In genomic region chr13:25691654-25692053, GRCh38 we compare ENCODE assay signal across 24 cellular contexts.
DNase-seq lines count a peak whose midpoint lies in the region; ATAC-seq, FAIRE-seq and TF ChIP-seq lines count a peak whose summit lies in the region.
"Had no signal": no experiment of that assay in that cellular context is flagged by ENCODE, and none has a peak within 500 bp of the region (broad histone marks: within the 10 kb centered on the region; RNA-seq: fewer than 3 reads in every experiment).

No MANE protein-coding gene starts in this region.

- peak overlapping the region; percentile 4 for H3K4me3 Mint-ChIP-seq in neural progenitor cell
- no peak overlapping the region for H3K4me3 Mint-ChIP-seq in activated CD4-positive, alpha-beta T cell treated with anti-CD3 and anti-CD28 coated beads for 36 hours
- H3K4me3 Mint-ChIP-seq: activated T-cell treated with anti-CD3 and anti-CD28 coated beads, Interleukin-2, amount 50 U/mL, for 4 hours; CD4-positive, alpha-beta memory T cell; dendritic cell treated with granulocyte-macrophage colony-stimulating factor and Interleukin-4, amounts not matched to agents 40 ng/mL and 50 ng/mL, for 4 days; naive B cell had no signal

- H3K27ac ChIP-seq in neural progenitor cell (no peak overlapping the region), ascending aorta (no peak overlapping the region)
- H3K27ac ChIP-seq: GM23248, heart left ventricle, stomach, transverse colon had no signal

- no peaks in the 10 kb centered on the region for H3K79me2 ChIP-seq in neural progenitor cell (ENCODE audit: low read depth)

- H3K9ac ChIP-seq in neural progenitor cell: no peak overlapping the region
- H3K9ac ChIP-seq: GM23248 had no signal

- H3K9me3 ChIP-seq in neural progenitor cell (ENCODE audit: low read depth) (no peaks in the 10 kb centered on the region), ascending aorta (no peaks in the 10 kb centered on the region)
- H3K9me3 ChIP-seq: stomach, transverse colon had no signal

- no peaks in the 10 kb centered on the region for H3K27me3 ChIP-seq in neural progenitor cell
- H3K27me3 ChIP-seq in ascending aorta: no peaks in the 10 kb centered on the region
- H3K27me3 ChIP-seq: heart left ventricle, stomach, transverse colon had no signal

- H2AFZ ChIP-seq in neural progenitor cell (replicated peaks): peak overlapping the region; percentile 45
- H2AFZ ChIP-seq: GM23248 had no signal

- no peaks in the 10 kb centered on the region for H3F3A ChIP-seq in neural progenitor cell (ENCODE audit: low read depth)

- no peaks in the 10 kb centered on the region for H4K20me1 ChIP-seq in neural progenitor cell (ENCODE audit: low read depth)

- no peak overlapping the region for H3K27ac Mint-ChIP-seq in neural progenitor cell
- no peak overlapping the region for H3K27ac Mint-ChIP-seq in activated CD4-positive, alpha-beta T cell treated with anti-CD3 and anti-CD28 coated beads for 36 hours
- H3K27ac Mint-ChIP-seq: dendritic cell treated with granulocyte-macrophage colony-stimulating factor and Interleukin-4, amounts not matched to agents 40 ng/mL and 50 ng/mL, for 4 days; naive B cell had no signal

- peak overlapping the region; percentile 4 for H3K4me2 ChIP-seq in neural progenitor cell

- H3K27me3 Mint-ChIP-seq in neural progenitor cell (ENCODE audit: insufficient read depth, low read depth): peaks cover 2% of the 10 kb centered on the region
- H3K27me3 Mint-ChIP-seq in activated CD4-positive, alpha-beta T cell treated with anti-CD3 and anti-CD28 coated beads for 36 hours: peaks cover 5% of the 10 kb centered on the region
- H3K27me3 Mint-ChIP-seq: dendritic cell treated with granulocyte-macrophage colony-stimulating factor and Interleukin-4, amounts not matched to agents 40 ng/mL and 50 ng/mL, for 4 days had no signal

- CTCF ChIA-PET in activated CD4-positive, alpha-beta T cell treated with anti-CD3 and anti-CD28 coated beads for 36 hours (lab: Charles Lee): no interaction called here

- TF ChIP-seq CTCF in neural progenitor cell (IDR thresholded peaks at IDR 0.05) (no peak), ascending aorta (IDR thresholded peaks at IDR 0.05) (no peak)

- FAIRE-seq in RCC 7860 (lab: Jason Lieb, UNC): no peak
- FAIRE-seq: bronchial epithelial cell, GM19239 had no signal

- H3K4me3 ChIP-seq in neural progenitor cell: no peak overlapping the region
- no peak overlapping the region for H3K4me3 ChIP-seq in ascending aorta
- H3K4me3 ChIP-seq: GM23248, heart left ventricle, stomach, transverse colon had no signal

- H3K36me3 ChIP-seq in neural progenitor cell (no peaks in the 10 kb centered on the region), ascending aorta (no peaks in the 10 kb centered on the region)
- H3K36me3 ChIP-seq: heart left ventricle, stomach, transverse colon had no signal

- POLR2A ChIA-PET in activated CD4-positive, alpha-beta T cell treated with anti-CD3 and anti-CD28 coated beads for 36 hours (lab: Charles Lee): interaction anchor here (0.6 kb wide), 1 partner anchor 49 kb away, joined by 3 read pairs; no protein-coding TSS in a partner anchor

- ATAC-seq in activated CD4-positive, alpha-beta T cell treated with anti-CD3 and anti-CD28 coated beads for 36 hours: no peak
- ATAC-seq: activated T-cell treated with anti-CD3 and anti-CD28 coated beads, Interleukin-2, amount 50 U/mL, for 4 hours; heart left ventricle; left colon; right cardiac atrium had no signal

- DNase-seq in NCI-H1092 treated with DMSO at 0.1 percent for 48 hours (lab: John Stamatoyannopoulos, UW): peak; percentile 90
- DNase-seq in NCI-H1930 (lab: John Stamatoyannopoulos, UW): peak; percentile 24 to 46
- DNase-seq in SHP77 treated with DMSO at 0.1 percent for 48 hours (lab: John Stamatoyannopoulos, UW): peak; percentile 54
- no peak for DNase-seq in neural progenitor cell (ENCODE audit: low spot score)
- DNase-seq in ascending aorta (ENCODE audit: low spot score in 2 of 2): no peak
- no peak for DNase-seq in RCC 7860 (ENCODE audit: low spot score)
- DNase-seq in activated CD4-positive, alpha-beta T cell treated with anti-CD3 and anti-CD28 coated beads for 36 hours: no peak
- DNase-seq: activated naive CD4-positive, alpha-beta T cell treated with Interleukin-2 at 50 U/mL for 16 hours; activated T-cell treated with anti-CD3 and anti-CD28 coated beads, Interleukin-2, amount 50 U/mL, for 4 hours; CD4-positive, alpha-beta memory T cell; DND-41; GM23248; heart left ventricle; Karpas-422; left colon; mesenchymal stem cell; naive B cell; right cardiac atrium; stimulated activated CD4-positive, alpha-beta T cell treated with anti-CD3 and anti-CD28 coated beads, Interleukin-15, amount 100 ng/mL, for 24 hours; stomach; transverse colon had no signal

- H3K4me1 ChIP-seq in neural progenitor cell (peaks cover 14% of the 10 kb centered on the region), ascending aorta (no peaks in the 10 kb centered on the region)

- no peaks in the 10 kb centered on the region for H3K9me3 Mint-ChIP-seq in neural progenitor cell
- no peaks in the 10 kb centered on the region for H3K9me3 Mint-ChIP-seq in activated CD4-positive, alpha-beta T cell treated with anti-CD3 and anti-CD28 coated beads for 36 hours (ENCODE audit: low read depth)
- H3K9me3 Mint-ChIP-seq: activated T-cell treated with anti-CD3 and anti-CD28 coated beads, Interleukin-2, amount 50 U/mL, for 4 hours; dendritic cell treated with granulocyte-macrophage colony-stimulating factor and Interleukin-4, amounts not matched to agents 40 ng/mL and 50 ng/mL, for 4 days had no signal

- H3K4me1 Mint-ChIP-seq in neural progenitor cell: peaks cover 9% of the 10 kb centered on the region
- H3K4me1 Mint-ChIP-seq in activated CD4-positive, alpha-beta T cell treated with anti-CD3 and anti-CD28 coated beads for 36 hours: no peaks in the 10 kb centered on the region
- H3K4me1 Mint-ChIP-seq: CD4-positive, alpha-beta memory T cell; naive B cell had no signal

- no peaks in the 10 kb centered on the region for H3K36me3 Mint-ChIP-seq in neural progenitor cell
- H3K36me3 Mint-ChIP-seq in activated CD4-positive, alpha-beta T cell treated with anti-CD3 and anti-CD28 coated beads for 36 hours (ENCODE audit: low read depth): no peaks in the 10 kb centered on the region
- H3K36me3 Mint-ChIP-seq: CD4-positive, alpha-beta memory T cell; naive B cell had no signal

- intact Hi-C loops in ascending aorta (cut with DNase I): no loop called here
- intact Hi-C loops in activated CD4-positive, alpha-beta T cell treated with anti-CD3 and anti-CD28 coated beads for 36 hours (cut with DNase I, micrococcal nuclease): no loop called here

Comparison
In these comparisons a context has a peak if more than half of its experiments do, and no peak if none do; other contexts are left out.
1. DNase-seq: peak in NCI-H1092 treated with DMSO at 0.1 percent for 48 hours (single experiment), NCI-H1930 (2 of 2) and SHP77 treated with DMSO at 0.1 percent for 48 hours (single experiment); none in neural progenitor cell (single experiment), ascending aorta (0 of 2), RCC 7860 (single experiment) and activated CD4-positive, alpha-beta T cell treated with anti-CD3 and anti-CD28 coated beads for 36 hours (single experiment).